Comparison of ENCODE assay signal across 10 cellular contexts in the genomic region with DNA sequence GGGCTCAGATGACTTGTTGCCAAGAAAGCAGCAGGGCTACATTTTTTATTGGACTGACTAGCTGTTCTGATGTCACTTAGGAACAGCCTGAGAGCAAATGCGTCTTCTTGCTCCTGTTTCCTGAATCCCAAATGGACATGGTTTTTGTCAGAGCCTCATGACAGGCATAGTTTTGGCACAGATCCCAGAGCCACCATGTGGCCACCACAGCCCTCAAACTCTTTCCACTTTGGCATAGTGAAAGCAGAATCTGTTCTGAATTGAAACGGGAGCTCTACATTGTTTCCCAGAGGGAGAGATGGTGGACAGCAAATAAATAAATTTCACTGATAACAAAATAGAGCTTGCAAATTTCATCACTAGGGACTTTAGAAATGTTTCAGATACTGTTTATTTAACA.
DNase-seq lines count a peak whose midpoint lies in the region; TF ChIP-seq lines count a peak whose summit lies in the region.
"Had no signal": no experiment of that assay in that cellular context is flagged by ENCODE, and none has a peak within 500 bp of the region (broad histone marks: within the 10 kb centered on the region; RNA-seq: fewer than 3 reads in every experiment).

No MANE protein-coding gene starts in this region.

- peak; percentile 29 for DNase-seq in HT1080 (ENCODE audit: low read depth)
- peak; percentile 35 for DNase-seq in NCI-H526 treated with DMSO at 0.1 percent for 48 hours (lab: John Stamatoyannopoulos, UW)
- DNase-seq in dorsolateral prefrontal cortex: peak in 9 of 10 donors; percentile 23 to 89 (median 57)
- no peak for DNase-seq in osteocyte (ENCODE audit: extremely low spot score, unreplicated experiment)
- no peak for DNase-seq in tibial artery
- DNase-seq in activated T-cell treated with anti-CD3 and anti-CD28 coated beads for 4 hours: no peak
- DNase-seq in tibial nerve (ENCODE audit: low spot score in 2 of 2): no peak
- no peak for DNase-seq in HuH-7 (ENCODE audit: low spot score)
- DNase-seq: T-helper 2 cell had no signal

- H3K27me3 Mint-ChIP-seq in osteocyte (ENCODE audit: unreplicated experiment): peaks cover 20% of the 10 kb centered on the region
- H3K27me3 Mint-ChIP-seq: dendritic cell treated with granulocyte-macrophage colony-stimulating factor and Interleukin-4, amounts not matched to agents 40 ng/mL and 50 ng/mL, for 4 days had no signal

- H3K4me3 ChIP-seq in dorsolateral prefrontal cortex: peak overlapping the region in 27 of 59 donors; percentile 0 to 50 (median 22)
- no peak overlapping the region for H3K4me3 ChIP-seq in tibial artery
- H3K4me3 ChIP-seq in tibial nerve: no peak overlapping the region

- no peaks in the 10 kb centered on the region for H3K36me3 Mint-ChIP-seq in osteocyte (ENCODE audit: unreplicated experiment)

- TF ChIP-seq EP300 in tibial nerve (IDR thresholded peaks at IDR 0.05): no peak

- H3K9me3 ChIP-seq in tibial artery (no peaks in the 10 kb centered on the region), tibial nerve (no peaks in the 10 kb centered on the region)

- no peaks in the 10 kb centered on the region for H3K9me3 Mint-ChIP-seq in osteocyte (ENCODE audit: unreplicated experiment)
- H3K9me3 Mint-ChIP-seq: dendritic cell treated with granulocyte-macrophage colony-stimulating factor and Interleukin-4, amounts not matched to agents 40 ng/mL and 50 ng/mL, for 4 days had no signal

- intact Hi-C loops in dorsolateral prefrontal cortex (cut with DNase I): no loop called here
- intact Hi-C loops in tibial artery (cut with DNase I; ENCODE audit: low total_unique reads): no loop called here

- H3K27ac ChIP-seq in dorsolateral prefrontal cortex (peak overlapping the region in 1 of 59 donors; percentile 47), tibial artery (no peak overlapping the region), tibial nerve (no peak overlapping the region)

- no peak overlapping the region for H3K4me3 Mint-ChIP-seq in osteocyte (ENCODE audit: unreplicated experiment)
- H3K4me3 Mint-ChIP-seq: dendritic cell treated with granulocyte-macrophage colony-stimulating factor and Interleukin-4, amounts not matched to agents 40 ng/mL and 50 ng/mL, for 4 days had no signal

- no peak for TF ChIP-seq POLR2A in tibial nerve (IDR thresholded peaks at IDR 0.05)

- H3K4me1 ChIP-seq in tibial artery (no peaks in the 10 kb centered on the region), tibial nerve (no peaks in the 10 kb centered on the region)

- 4 to 19% methylated on average over 2 of the region's 2 CpGs for WGBS in tibial nerve, 2 donors

- H3K27me3 ChIP-seq in dorsolateral prefrontal cortex: peaks cover 0 to 3% (median 0%) of the 10 kb centered on the region in 45 donors
- no peaks in the 10 kb centered on the region for H3K27me3 ChIP-seq in tibial artery
- no peaks in the 10 kb centered on the region for H3K27me3 ChIP-seq in tibial nerve

- TF ChIP-seq CTCF in dorsolateral prefrontal cortex (IDR thresholded peaks at IDR 0.05 in 54 of 56, conservative IDR thresholded peaks at IDR 0.05 in 2 of 56; ENCODE audit: low read depth in 1 of 56, partially characterized antibody in 56 of 56): peak in 1 of 56 donors; percentile 10
- peak; percentile 13 for TF ChIP-seq CTCF in osteocyte (IDR thresholded peaks at IDR 0.05)
- TF ChIP-seq CTCF in tibial artery (IDR thresholded peaks at IDR 0.05): no peak
- no peak for TF ChIP-seq CTCF in tibial nerve (IDR thresholded peaks at IDR 0.05)

- peaks cover 14% of the 10 kb centered on the region for H3K4me1 Mint-ChIP-seq in osteocyte (ENCODE audit: unreplicated experiment)

- H3K27ac Mint-ChIP-seq in osteocyte (ENCODE audit: unreplicated experiment): peak overlapping the region; percentile 13
- H3K27ac Mint-ChIP-seq: dendritic cell treated with granulocyte-macrophage colony-stimulating factor and Interleukin-4, amounts not matched to agents 40 ng/mL and 50 ng/mL, for 4 days had no signal

- H3K36me3 ChIP-seq in tibial artery (no peaks in the 10 kb centered on the region), tibial nerve (no peaks in the 10 kb centered on the region)

Comparison
In these comparisons a context has a peak if more than half of its experiments do, and no peak if none do; other contexts are left out.
1. DNase-seq: peak in HT1080 (single experiment), NCI-H526 treated with DMSO at 0.1 percent for 48 hours (single experiment) and dorsolateral prefrontal cortex (9 of 10); none in osteocyte (single experiment), tibial artery (0 of 2), activated T-cell treated with anti-CD3 and anti-CD28 coated beads for 4 hours (single experiment), tibial nerve (0 of 2) and HuH-7 (single experiment).